Comparison of ENCODE assay signal across 29 cellular contexts in genomic region chr1:92488832-92489231, GRCh38. TPM values are rescaled to one million over a fixed set of nuclear protein-coding genes. Genes with fewer than 3 reads are reported as not detected.
A peak's percentile ranks its signal among the peaks of the same experiment; 100 is the strongest.
DNase-seq lines count a peak whose midpoint lies in the region; ATAC-seq and TF ChIP-seq lines count a peak whose summit lies in the region.
"Had no signal": no experiment of that assay in that cellular context is flagged by ENCODE, and none has a peak within 500 bp of the region (broad histone marks: within the 10 kb centered on the region; RNA-seq: fewer than 3 reads in every experiment).

No MANE protein-coding gene starts in this region.

- H3K4me3 Mint-ChIP-seq in activated CD4-positive, alpha-beta T cell treated with anti-CD3 and anti-CD28 coated beads, Interleukin-2, amount 10 ng/mL, durations not matched to agents 24 days and 14 days, result peak overlapping the region; percentile 95
- no peak overlapping the region for H3K4me3 Mint-ChIP-seq in CD8-positive, alpha-beta T cell
- H3K4me3 Mint-ChIP-seq in activated CD4-positive, alpha-beta memory T cell treated with anti-CD3 and anti-CD28 coated beads for 36 hours, result peak overlapping the region; percentile 68
- H3K4me3 Mint-ChIP-seq in central memory CD8-positive, alpha-beta T cell, result no peak overlapping the region
- H3K4me3 Mint-ChIP-seq: mesothelial cell of epicardium, nephron had no signal

- no peak for ATAC-seq in CD8-positive, alpha-beta T cell
- ATAC-seq in central memory CD8-positive, alpha-beta T cell (replicated peaks; ENCODE audit: extremely low read depth, poor library complexity, severe bottlenecking), result no peak
- ATAC-seq: body of pancreas, pancreas had no signal

- H3K36me3 ChIP-seq in CD8-positive, alpha-beta T cell (ENCODE audit: insufficient read depth, low read length), result no peaks in the 10 kb centered on the region
- H3K36me3 ChIP-seq in tibial artery, result no peaks in the 10 kb centered on the region
- H3K36me3 ChIP-seq: pancreas, uterus had no signal

- DNase-seq in activated CD4-positive, alpha-beta T cell treated with anti-CD3 and anti-CD28 coated beads, Interleukin-2, amount 10 ng/mL, durations not matched to agents 24 days and 14 days, result no peak
- no peak for DNase-seq in activated CD4-positive, alpha-beta T cell treated with anti-CD3 and anti-CD28 coated beads for 1 hour
- no peak for DNase-seq in CD8-positive, alpha-beta T cell
- no peak for DNase-seq in activated CD4-positive, alpha-beta memory T cell treated with anti-CD3 and anti-CD28 coated beads for 36 hours
- no peak for DNase-seq in central memory CD8-positive, alpha-beta T cell (ENCODE audit: low spot score in 2 of 2)
- no peak for DNase-seq in SW480 (ENCODE audit: low spot score)
- DNase-seq in HPDE6-E6E7 (ENCODE audit: extremely low spot score), result no peak
- DNase-seq in tibial artery, result no peak
- DNase-seq: activated CD4-positive, CD25-positive, alpha-beta regulatory T cell treated with anti-CD3 and anti-CD28 coated beads, Interleukin-2, amount 50 U/mL, for 72 hours; body of pancreas; COR-L47; DMS79; effector memory CD4-positive, alpha-beta T cell; foreskin melanocyte; GF-D8; hippocampal formation; NCI-H1417; NCI-H446 treated with DMSO at 0.1 percent for 48 hours; pancreas; PC-9; SHP77; stimulated activated CD4-positive, alpha-beta T cell treated with anti-CD3 and anti-CD28 coated beads, Interleukin-2, amount 100 ng/mL, for 24 hours; testis; uterus had no signal

- H3K27me3 Mint-ChIP-seq in activated CD4-positive, alpha-beta T cell treated with anti-CD3 and anti-CD28 coated beads, Interleukin-2, amount 10 ng/mL, durations not matched to agents 24 days and 14 days, result no peaks in the 10 kb centered on the region
- no peaks in the 10 kb centered on the region for H3K27me3 Mint-ChIP-seq in CD8-positive, alpha-beta T cell (ENCODE audit: low read depth)
- H3K27me3 Mint-ChIP-seq in activated CD4-positive, alpha-beta memory T cell treated with anti-CD3 and anti-CD28 coated beads for 36 hours, result no peaks in the 10 kb centered on the region
- no peaks in the 10 kb centered on the region for H3K27me3 Mint-ChIP-seq in central memory CD8-positive, alpha-beta T cell

- H3K9me3 ChIP-seq in CD8-positive, alpha-beta T cell (ENCODE audit: low read length), result no peaks in the 10 kb centered on the region
- H3K9me3 ChIP-seq in tibial artery, result no peaks in the 10 kb centered on the region
- H3K9me3 ChIP-seq: body of pancreas, pancreas, testis, uterus had no signal

- H3K4me1 ChIP-seq in CD8-positive, alpha-beta T cell (ENCODE audit: insufficient read depth, low read length), result peaks cover 19% of the 10 kb centered on the region
- H3K4me1 ChIP-seq in tibial artery, result peaks cover 5 to 31% (median 30%) of the 10 kb centered on the region in 4 donors
- H3K4me1 ChIP-seq: pancreas had no signal

- TF ChIP-seq CTCF in CD8-positive, alpha-beta T cell (IDR thresholded peaks at IDR 0.05), result no peak
- TF ChIP-seq CTCF in tibial artery (IDR thresholded peaks at IDR 0.05), result no peak

- no peak overlapping the region for H3K27ac ChIP-seq in CD8-positive, alpha-beta T cell (ENCODE audit: low read depth, low read length)
- H3K27ac ChIP-seq in tibial artery, result no peak overlapping the region
- H3K27ac ChIP-seq: body of pancreas, pancreas, PC-9, testis, uterus had no signal

- CTCF ChIA-PET in CD8-positive, alpha-beta T cell (lab: Charles Lee), result interaction anchor here (1.1 to 7.1 kb wide), 3 partner anchors 11 to 179 kb away, joined by 3 to 54 read pairs (median 6); no protein-coding TSS in a partner anchor
- CTCF ChIA-PET in activated CD4-positive, alpha-beta memory T cell treated with anti-CD3 and anti-CD28 coated beads for 36 hours (lab: Charles Lee), result interaction anchor here (1.2 kb wide), 1 partner anchor 96 kb away, joined by 3 read pairs; no protein-coding TSS in a partner anchor

- intact Hi-C loops in activated CD4-positive, alpha-beta T cell treated with anti-CD3 and anti-CD28 coated beads, Interleukin-2, amount 10 ng/mL, durations not matched to agents 24 days and 14 days (cut with micrococcal nuclease), result loop anchor here (5.0 to 10.0 kb wide), 3 partner anchors 473 to 984 kb away; partner anchors contain the start of genes CDC7 and DIPK1A
- intact Hi-C loops in CD8-positive, alpha-beta T cell (cut with DNase I, micrococcal nuclease), result loop anchor here (5.0 to 10.0 kb wide), 7 partner anchors 93 to 1464 kb away; partner anchors contain the start of genes GLMN (in 1 of the 2), RPAP2 (in 1 of the 2) and ZNF644 (in 1 of the 2)
- intact Hi-C loops in activated CD4-positive, alpha-beta memory T cell treated with anti-CD3 and anti-CD28 coated beads for 36 hours (cut with micrococcal nuclease), result loop anchor here (5.0 to 10.0 kb wide), 5 partner anchors 346 to 1467 kb away; partner anchors contain the start of genes DIPK1A, RPL5 and ZNF644
- intact Hi-C loops in tibial artery (cut with DNase I; ENCODE audit: low total_unique reads), result no loop called here

- peaks cover 30% of the 10 kb centered on the region for H3K4me1 Mint-ChIP-seq in activated CD4-positive, alpha-beta T cell treated with anti-CD3 and anti-CD28 coated beads, Interleukin-2, amount 10 ng/mL, durations not matched to agents 24 days and 14 days
- H3K4me1 Mint-ChIP-seq in CD8-positive, alpha-beta T cell (ENCODE audit: low read depth), result peaks cover 34% of the 10 kb centered on the region
- H3K4me1 Mint-ChIP-seq in activated CD4-positive, alpha-beta memory T cell treated with anti-CD3 and anti-CD28 coated beads for 36 hours (ENCODE audit: low read depth), result peaks cover 25% of the 10 kb centered on the region
- H3K4me1 Mint-ChIP-seq in central memory CD8-positive, alpha-beta T cell, result peaks cover 8% of the 10 kb centered on the region

- POLR2A ChIA-PET in CD8-positive, alpha-beta T cell (lab: Charles Lee), result no interaction called here
- POLR2A ChIA-PET in activated CD4-positive, alpha-beta memory T cell treated with anti-CD3 and anti-CD28 coated beads for 36 hours (lab: Charles Lee), result interaction anchor here (0.6 to 9.0 kb wide), 8 partner anchors 8 to 99 kb away, joined by 3 to 154 read pairs (median 5); no protein-coding TSS in a partner anchor

- peaks cover 24% of the 10 kb centered on the region for H3K36me3 Mint-ChIP-seq in activated CD4-positive, alpha-beta T cell treated with anti-CD3 and anti-CD28 coated beads, Interleukin-2, amount 10 ng/mL, durations not matched to agents 24 days and 14 days (ENCODE audit: low read depth)
- peaks cover 11% of the 10 kb centered on the region for H3K36me3 Mint-ChIP-seq in CD8-positive, alpha-beta T cell
- peaks cover 12% of the 10 kb centered on the region for H3K36me3 Mint-ChIP-seq in activated CD4-positive, alpha-beta memory T cell treated with anti-CD3 and anti-CD28 coated beads for 36 hours
- H3K36me3 Mint-ChIP-seq in central memory CD8-positive, alpha-beta T cell (ENCODE audit: insufficient read depth), result peaks cover 18% of the 10 kb centered on the region
- H3K36me3 Mint-ChIP-seq: mesothelial cell of epicardium had no signal

- H3K27ac Mint-ChIP-seq in activated CD4-positive, alpha-beta T cell treated with anti-CD3 and anti-CD28 coated beads, Interleukin-2, amount 10 ng/mL, durations not matched to agents 24 days and 14 days, result peak overlapping the region; percentile 86
- H3K27ac Mint-ChIP-seq in CD8-positive, alpha-beta T cell, result peak overlapping the region; percentile 70
- H3K27ac Mint-ChIP-seq in activated CD4-positive, alpha-beta memory T cell treated with anti-CD3 and anti-CD28 coated beads for 36 hours, result peak overlapping the region; percentile 87
- peak overlapping the region; percentile 88 for H3K27ac Mint-ChIP-seq in central memory CD8-positive, alpha-beta T cell (ENCODE audit: low read depth)
- H3K27ac Mint-ChIP-seq: IgD-negative memory B cell, mesothelial cell of epicardium, nephron had no signal

- H3K4me3 ChIP-seq in CD8-positive, alpha-beta T cell (ENCODE audit: low read depth, low read length), result no peak overlapping the region
- H3K4me3 ChIP-seq in tibial artery, result no peak overlapping the region
- H3K4me3 ChIP-seq: body of pancreas, pancreas, PC-9, smooth muscle cell, testis, uterus had no signal

- no peaks in the 10 kb centered on the region for H3K27me3 ChIP-seq in CD8-positive, alpha-beta T cell (ENCODE audit: insufficient read depth, low read length)
- H3K27me3 ChIP-seq in tibial artery, result peaks cover under 1 to 43% of the 10 kb centered on the region in 2 donors
- H3K27me3 ChIP-seq: body of pancreas, pancreas, testis had no signal

- H3K9me3 Mint-ChIP-seq in activated CD4-positive, alpha-beta T cell treated with anti-CD3 and anti-CD28 coated beads, Interleukin-2, amount 10 ng/mL, durations not matched to agents 24 days and 14 days, result no peaks in the 10 kb centered on the region
- no peaks in the 10 kb centered on the region for H3K9me3 Mint-ChIP-seq in CD8-positive, alpha-beta T cell
- H3K9me3 Mint-ChIP-seq in activated CD4-positive, alpha-beta memory T cell treated with anti-CD3 and anti-CD28 coated beads for 36 hours, result no peaks in the 10 kb centered on the region
- no peaks in the 10 kb centered on the region for H3K9me3 Mint-ChIP-seq in central memory CD8-positive, alpha-beta T cell
- H3K9me3 Mint-ChIP-seq: IgD-negative memory B cell, mesothelial cell of epicardium, nephron had no signal

RNA-seq across cellular contexts. Expression of gene GFI1, which starts 2.1 kb away (rescaled TPM):
- 85.1 and 87.1 TPM in 2 replicates for total RNA-seq in activated CD4-positive, alpha-beta T cell treated with anti-CD3 and anti-CD28 coated beads, Interleukin-2, amount 10 ng/mL, durations not matched to agents 24 days and 14 days
- total RNA-seq in CD8-positive, alpha-beta T cell, result 10 to 100 TPM; 30.6 to 32.6 TPM
- total RNA-seq in activated CD4-positive, alpha-beta memory T cell treated with anti-CD3 and anti-CD28 coated beads for 36 hours, result 10 to 100 TPM; 53.3 to 55.3 TPM
- total RNA-seq: MCF 10A had no signal

Comparison
In these comparisons a context has a peak if more than half of its experiments do, and no peak if none do; other contexts are left out.
1. H3K4me3 Mint-ChIP-seq: peak in activated CD4-positive, alpha-beta T cell treated with anti-CD3 and anti-CD28 coated beads, Interleukin-2, amount 10 ng/mL, durations not matched to agents 24 days and 14 days (single experiment) and activated CD4-positive, alpha-beta memory T cell treated with anti-CD3 and anti-CD28 coated beads for 36 hours (single experiment); none in CD8-positive, alpha-beta T cell (single experiment) and central memory CD8-positive, alpha-beta T cell (single experiment).
2. Peak in every context shown above with its lines, with median percentiles within 50 percentile points of each other: H3K27ac Mint-ChIP-seq.